Comparison of ENCODE assay signal across 23 cellular contexts in genomic region chr22:33986954-33987353, GRCh38.
"Had no signal": no experiment of that assay in that cellular context is flagged by ENCODE, and none has a peak within 500 bp of the region (broad histone marks: within the 10 kb centered on the region; RNA-seq: fewer than 3 reads in every experiment).

No MANE protein-coding gene starts in this region.

- H3K9me3 Mint-ChIP-seq: dendritic cell treated with granulocyte-macrophage colony-stimulating factor and Interleukin-4, amounts not matched to agents 40 ng/mL and 50 ng/mL, for 4 days; natural killer cell treated with Interleukin-12 subunit alpha and Interleukin-12 subunit beta and Interleukin-15 and Interleukin-18, amount 100 ng/mL, for 72 hours; type B pancreatic cell had no signal

- H3K4me1 ChIP-seq: foreskin keratinocyte, left lung, lower lobe of right lung, pancreas, suprapubic skin, thyroid gland had no signal

- DNase-seq: effector memory CD8-positive, alpha-beta T cell; foreskin keratinocyte; immature natural killer cell; left lung; lower lobe of right lung; mesenchymal stem cell; midbrain; occipital lobe; pancreas; right cardiac atrium; stimulated activated CD4-positive, alpha-beta T cell treated with anti-CD3 and anti-CD28 coated beads, Interleukin-2, amount 100 ng/mL, for 48 hours; stimulated activated naive CD8-positive, alpha-beta T cell treated with anti-CD3 and anti-CD28 coated beads, Interleukin-15, Interleukin-2, amounts not matched to agents 100 U/mL and 50 U/mL, for 24 hours; thyroid gland had no signal

- H3K27ac ChIP-seq: epithelial cell of prostate, foreskin keratinocyte, left lung, lower lobe of right lung, pancreas, suprapubic skin, thyroid gland had no signal

- FAIRE-seq: colon, keratinocyte, pancreas, urothelium cell line had no signal

- H3K27ac Mint-ChIP-seq: dendritic cell treated with granulocyte-macrophage colony-stimulating factor and Interleukin-4, amounts not matched to agents 40 ng/mL and 50 ng/mL, for 4 days; effector memory CD8-positive, alpha-beta T cell; immature natural killer cell; natural killer cell treated with Interleukin-12 subunit alpha and Interleukin-12 subunit beta and Interleukin-15 and Interleukin-18, amount 100 ng/mL, for 72 hours; progenitor cell of endocrine pancreas; type B pancreatic cell had no signal

- H3K4me2 ChIP-seq: smooth muscle cell had no signal

- ATAC-seq: effector memory CD8-positive, alpha-beta T cell; foreskin keratinocyte; left lung; lower lobe of right lung; natural killer cell treated with Interleukin-12 subunit alpha and Interleukin-12 subunit beta and Interleukin-15 and Interleukin-18, amount 100 ng/mL, for 72 hours; pancreas; right cardiac atrium; stimulated activated naive CD8-positive, alpha-beta T cell treated with anti-CD3 and anti-CD28 coated beads, Interleukin-15, Interleukin-2, amounts not matched to agents 100 U/mL and 50 U/mL, for 24 hours had no signal

- H3K27me3 ChIP-seq: foreskin keratinocyte, left lung, pancreas, thyroid gland had no signal

- H3K4me3 Mint-ChIP-seq: dendritic cell treated with granulocyte-macrophage colony-stimulating factor and Interleukin-4, amounts not matched to agents 40 ng/mL and 50 ng/mL, for 4 days; effector memory CD8-positive, alpha-beta T cell; immature natural killer cell; natural killer cell treated with Interleukin-12 subunit alpha and Interleukin-12 subunit beta and Interleukin-15 and Interleukin-18, amount 100 ng/mL, for 72 hours; type B pancreatic cell had no signal

- H3K36me3 Mint-ChIP-seq: immature natural killer cell; natural killer cell treated with Interleukin-12 subunit alpha and Interleukin-12 subunit beta and Interleukin-15 and Interleukin-18, amount 100 ng/mL, for 72 hours; type B pancreatic cell had no signal

- H3K36me3 ChIP-seq: left lung, lower lobe of right lung, pancreas, suprapubic skin, thyroid gland had no signal

- H3K4me3 ChIP-seq: left lung, lower lobe of right lung, pancreas, smooth muscle cell, suprapubic skin, thyroid gland had no signal

- H3K27me3 Mint-ChIP-seq: dendritic cell treated with granulocyte-macrophage colony-stimulating factor and Interleukin-4, amounts not matched to agents 40 ng/mL and 50 ng/mL, for 4 days; effector memory CD8-positive, alpha-beta T cell had no signal

- H3K9me3 ChIP-seq: left lung, lower lobe of right lung, pancreas, suprapubic skin, thyroid gland had no signal

- H3K4me1 Mint-ChIP-seq: immature natural killer cell had no signal
